27 cellular contexts compared by ENCODE assay signal in the genomic region with DNA sequence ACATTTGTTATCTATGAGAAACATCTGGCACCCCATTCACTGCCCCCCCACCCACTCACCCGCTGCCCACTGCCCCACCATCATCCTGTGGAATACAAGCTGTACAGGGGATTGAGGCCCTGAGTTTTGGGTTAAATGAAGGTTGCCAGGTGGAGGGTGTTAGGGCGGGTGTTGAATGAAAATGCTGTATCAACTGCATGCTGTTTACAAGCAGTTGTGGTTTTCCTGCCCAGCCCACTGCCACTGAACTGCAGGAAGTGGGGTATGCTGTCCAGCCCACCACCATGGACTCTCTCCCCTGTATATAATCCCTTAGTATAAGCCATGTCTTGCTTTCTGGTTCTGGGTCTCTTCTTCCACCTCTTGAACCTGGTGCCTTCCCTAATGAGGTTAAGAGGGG.
"Had no signal": no experiment of that assay in that cellular context is flagged by ENCODE, and none has a peak within 500 bp of the region (broad histone marks: within the 10 kb centered on the region; RNA-seq: fewer than 3 reads in every experiment).

No MANE protein-coding gene starts in this region.

- DNase-seq: activated CD4-positive, alpha-beta T cell treated with anti-CD3 and anti-CD28 coated beads for 48 hours; activated CD4-positive, alpha-beta T cell treated with anti-CD3 and anti-CD28 coated beads, Interleukin-2, amount 50 U/mL, for 48 hours; activated CD8-positive, alpha-beta memory T cell treated with anti-CD3 and anti-CD28 coated beads for 24 hours; activated effector memory CD4-positive, alpha-beta T cell treated with anti-CD3 and anti-CD28 coated beads, Interleukin-2, amount 50 U/mL, for 16 hours; activated naive CD4-positive, alpha-beta T cell treated with anti-CD3 and anti-CD28 coated beads, Interleukin-2, amount 10 ng/mL, durations not matched to agents 7 days and 5 days; activated naive CD8-positive, alpha-beta T cell treated with anti-CD3 and anti-CD28 coated beads, Interleukin-2, amount 10 ng/mL, durations not matched to agents 7 days and 5 days; central memory CD4-positive, alpha-beta T cell; foreskin keratinocyte; heart right ventricle; left lung; lower lobe of right lung; mesenchymal stem cell; posterior cingulate gyrus; right cardiac atrium; spleen; stimulated activated naive CD4-positive, alpha-beta T cell treated with Interleukin-2 at 50 U/mL for 16 hours; T-helper 9 cell; uterus; WERI-Rb-1 had no signal

- H3K27ac ChIP-seq: breast epithelium, esophagus muscularis mucosa, foreskin keratinocyte, left lung, lower lobe of right lung, spleen, thoracic aorta, uterus had no signal

- H3K27ac Mint-ChIP-seq: activated naive CD4-positive, alpha-beta T cell treated with anti-CD3 and anti-CD28 coated beads, Interleukin-2, amount 10 ng/mL, durations not matched to agents 7 days and 5 days; activated naive CD8-positive, alpha-beta T cell treated with anti-CD3 and anti-CD28 coated beads, Interleukin-2, amount 10 ng/mL, durations not matched to agents 7 days and 5 days; activated T-helper 1 cell treated with anti-CD3 and anti-CD28 coated beads, Interleukin-12 subunit alpha, Interleukin-12 subunit beta, Interleukin-2, Interleukin-4 antibody, amounts not matched to agents 30 ng/mL and 10 ng/mL and 1 ng/mL, durations not matched to agents 14 hours and 24 hours and 36 hours; dendritic cell treated with granulocyte-macrophage colony-stimulating factor and Interleukin-4, amounts not matched to agents 40 ng/mL and 50 ng/mL, for 4 days; nephron; type B pancreatic cell had no signal

- H3K9me3 ChIP-seq: breast epithelium, esophagus muscularis mucosa, heart right ventricle, left lung, lower lobe of right lung, spleen, thoracic aorta, uterus had no signal

- H3K9me3 Mint-ChIP-seq: activated naive CD4-positive, alpha-beta T cell treated with anti-CD3 and anti-CD28 coated beads, Interleukin-2, amount 10 ng/mL, durations not matched to agents 7 days and 5 days; activated naive CD8-positive, alpha-beta T cell treated with anti-CD3 and anti-CD28 coated beads, Interleukin-2, amount 10 ng/mL, durations not matched to agents 7 days and 5 days; activated T-helper 1 cell treated with anti-CD3 and anti-CD28 coated beads, Interleukin-12 subunit alpha, Interleukin-12 subunit beta, Interleukin-2, Interleukin-4 antibody, amounts not matched to agents 30 ng/mL and 10 ng/mL and 1 ng/mL, durations not matched to agents 14 hours and 24 hours and 36 hours; dendritic cell treated with granulocyte-macrophage colony-stimulating factor and Interleukin-4, amounts not matched to agents 40 ng/mL and 50 ng/mL, for 4 days; nephron; type B pancreatic cell had no signal

- H3K4me3 Mint-ChIP-seq: activated naive CD4-positive, alpha-beta T cell treated with anti-CD3 and anti-CD28 coated beads, Interleukin-2, amount 10 ng/mL, durations not matched to agents 7 days and 5 days; activated naive CD8-positive, alpha-beta T cell treated with anti-CD3 and anti-CD28 coated beads, Interleukin-2, amount 10 ng/mL, durations not matched to agents 7 days and 5 days; activated T-helper 1 cell treated with anti-CD3 and anti-CD28 coated beads, Interleukin-12 subunit alpha, Interleukin-12 subunit beta, Interleukin-2, Interleukin-4 antibody, amounts not matched to agents 30 ng/mL and 10 ng/mL and 1 ng/mL, durations not matched to agents 14 hours and 24 hours and 36 hours; dendritic cell treated with granulocyte-macrophage colony-stimulating factor and Interleukin-4, amounts not matched to agents 40 ng/mL and 50 ng/mL, for 4 days; nephron; type B pancreatic cell had no signal

- H3K36me3 Mint-ChIP-seq: activated naive CD4-positive, alpha-beta T cell treated with anti-CD3 and anti-CD28 coated beads, Interleukin-2, amount 10 ng/mL, durations not matched to agents 7 days and 5 days; activated naive CD8-positive, alpha-beta T cell treated with anti-CD3 and anti-CD28 coated beads, Interleukin-2, amount 10 ng/mL, durations not matched to agents 7 days and 5 days; type B pancreatic cell had no signal

- H3K4me1 ChIP-seq: breast epithelium, esophagus muscularis mucosa, foreskin keratinocyte, left lung, lower lobe of right lung, spleen, uterus had no signal

- H3K4me3 ChIP-seq: breast epithelium, esophagus muscularis mucosa, heart right ventricle, left lung, lower lobe of right lung, spleen, thoracic aorta, uterus had no signal

- H3K4me1 Mint-ChIP-seq: nephron had no signal

- H3K27me3 ChIP-seq: breast epithelium, esophagus muscularis mucosa, foreskin keratinocyte, heart right ventricle, left lung, spleen, uterus had no signal

- ATAC-seq: activated CD4-positive, CD25-positive, alpha-beta regulatory T cell treated with anti-CD3 and anti-CD28 coated beads, Interleukin-2, amount 50 U/mL, for 24 hours; foreskin keratinocyte; heart right ventricle; left lung; lower lobe of right lung; right cardiac atrium had no signal

- H3K36me3 ChIP-seq: breast epithelium, esophagus muscularis mucosa, heart right ventricle, left lung, lower lobe of right lung, spleen, thoracic aorta, uterus, WERI-Rb-1 had no signal

- H3K27me3 Mint-ChIP-seq: activated naive CD8-positive, alpha-beta T cell treated with anti-CD3 and anti-CD28 coated beads, Interleukin-2, amount 10 ng/mL, durations not matched to agents 7 days and 5 days; dendritic cell treated with granulocyte-macrophage colony-stimulating factor and Interleukin-4, amounts not matched to agents 40 ng/mL and 50 ng/mL, for 4 days; type B pancreatic cell had no signal
